In the genomic region with DNA sequence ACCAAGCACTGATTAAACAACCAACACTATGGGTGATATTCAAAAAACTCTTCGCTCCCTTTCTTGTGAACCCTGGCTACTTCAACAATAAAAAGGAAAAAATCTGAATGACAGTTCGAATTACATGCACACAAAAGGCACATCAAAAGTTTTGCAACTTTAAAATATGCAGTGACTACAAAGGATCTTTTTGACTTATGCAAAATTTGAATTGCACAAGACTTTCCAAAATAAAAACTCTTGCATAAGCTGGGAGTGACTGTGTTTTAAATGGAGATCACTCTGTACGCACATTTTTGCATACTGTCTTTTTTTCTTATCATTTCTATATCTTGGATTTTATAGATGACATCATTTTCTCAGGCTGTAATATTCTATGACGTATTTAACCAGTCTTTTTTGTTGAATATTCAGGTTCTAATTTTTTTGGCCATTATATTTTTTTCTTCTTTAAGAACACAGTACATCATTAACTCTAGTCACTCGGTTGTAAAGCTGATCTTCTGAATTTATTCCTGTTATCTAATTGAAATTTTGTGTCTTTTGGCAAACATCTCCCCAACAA, we compare ENCODE assay signal across 23 cellular contexts.
A peak's percentile ranks its signal among the peaks of the same experiment; 100 is the strongest.
DNase-seq lines count a peak whose midpoint lies in the region; ATAC-seq and FAIRE-seq lines count a peak whose summit lies in the region.
"Had no signal": no experiment of that assay in that cellular context is flagged by ENCODE, and none has a peak within 500 bp of the region (broad histone marks: within the 10 kb centered on the region; RNA-seq: fewer than 3 reads in every experiment).

No MANE protein-coding gene starts in this region.

- H3K4me2 ChIP-seq in mesenchymal stem cell (ENCODE audit: low read length, poor library complexity, severe bottlenecking): no peak overlapping the region
- H3K4me2 ChIP-seq: hepatocyte had no signal

- H4K8ac ChIP-seq in mesenchymal stem cell (ENCODE audit: low read length): no peak overlapping the region

- no peaks in the 10 kb centered on the region for H3K36me3 ChIP-seq in mesenchymal stem cell (ENCODE audit: control insufficient read depth in 1 of 2, insufficient read depth in 2 of 2, low read depth in 1 of 2, low read length in 2 of 2)
- H3K36me3 ChIP-seq: BLaER1 treated with 17β-estradiol and CSF1 and Interleukin-3, amounts not matched to agents 10 nM and 100 nM; sigmoid colon had no signal

- DNase-seq in GM03348 (ENCODE audit: low spot score) (peak; percentile 53), NOMO-1 treated with dmso at 0.1 percent for 144 hours (lab: John Stamatoyannopoulos, UW; ENCODE audit: unreplicated experiment) (peak; percentile 51), dedifferentiated amniotic fluid mesenchymal stem cell (ENCODE audit: extremely low spot score) (peak; percentile 69), mesenchymal stem cell (no peak), left colon (no peak), SK-N-DZ (ENCODE audit: low spot score) (no peak), RCC 7860 (ENCODE audit: low spot score) (no peak)
- DNase-seq in activated effector memory CD4-positive, alpha-beta T cell treated with Interleukin-2 at 50 U/mL for 16 hours: no peak
- DNase-seq: activated CD8-positive, alpha-beta T cell treated with anti-CD3 and anti-CD28 coated beads, Interleukin-2, amount 10 ng/mL, durations not matched to agents 7 days and 5 days; amygdala; DMS153; H9; kidney; mucosa of descending colon; NCI-H1694; NCI-H526; sigmoid colon; stimulated activated CD4-positive, alpha-beta T cell treated with anti-CD3 and anti-CD28 coated beads, Interleukin-4, amount 100 ng/mL, for 24 hours; stimulated activated CD8-positive, alpha-beta memory T cell treated with anti-CD3 and anti-CD28 coated beads, Interleukin-4, amount 100 ng/mL, for 48 hours had no signal

- no peak for FAIRE-seq in RCC 7860 (lab: Jason Lieb, UNC)
- FAIRE-seq: kidney had no signal

- H4K91ac ChIP-seq in mesenchymal stem cell (ENCODE audit: low read length): no peak overlapping the region

- intact Hi-C loops in left colon (cut with DNase I, micrococcal nuclease): no loop called here

- no peak overlapping the region for H2BK15ac ChIP-seq in mesenchymal stem cell (ENCODE audit: low read depth, poor library complexity, severe bottlenecking)

- no peak overlapping the region for H2AFZ ChIP-seq in mesenchymal stem cell (ENCODE audit: low read depth, low read length)
- H2AFZ ChIP-seq: hepatocyte had no signal

- H3K4me1 ChIP-seq in mesenchymal stem cell (ENCODE audit: control insufficient read depth, insufficient read depth, low read depth, low read length): peaks cover 5% of the 10 kb centered on the region

- no peak overlapping the region for H3K14ac ChIP-seq in mesenchymal stem cell (ENCODE audit: low read length in 2 of 2)

- H2BK12ac ChIP-seq in mesenchymal stem cell (ENCODE audit: low read length in 2 of 2): no peak overlapping the region

- WGBS in mesenchymal stem cell: 97% methylated on average over 2 of the region's 5 CpGs

- no peak overlapping the region for H3K18ac ChIP-seq in mesenchymal stem cell (ENCODE audit: low read depth in 1 of 2, low read length in 2 of 2)

- H2BK5ac ChIP-seq in mesenchymal stem cell (ENCODE audit: low read depth, low read length, poor library complexity, severe bottlenecking): no peak overlapping the region

- no peak overlapping the region for H3K27ac ChIP-seq in mesenchymal stem cell (ENCODE audit: low read length, poor library complexity, severe bottlenecking)
- H3K27ac ChIP-seq: BLaER1 treated with 17β-estradiol and CSF1 and Interleukin-3, amounts not matched to agents 10 nM and 100 nM; hepatocyte; sigmoid colon; VCaP had no signal

- H3K23ac ChIP-seq in mesenchymal stem cell (ENCODE audit: low read length in 2 of 2): no peak overlapping the region

- H3K27me3 ChIP-seq in mesenchymal stem cell (ENCODE audit: control insufficient read depth in 1 of 2, insufficient read depth in 1 of 2, low read length in 2 of 2): no peaks in the 10 kb centered on the region
- H3K27me3 ChIP-seq: BLaER1 treated with 17β-estradiol and CSF1 and Interleukin-3, amounts not matched to agents 10 nM and 100 nM; hepatocyte; sigmoid colon had no signal

- peak overlapping the region; percentile 63 for H3K9ac ChIP-seq in mesenchymal stem cell (ENCODE audit: low read length)
- H3K9ac ChIP-seq: BLaER1 treated with 17β-estradiol and CSF1 and Interleukin-3, amounts not matched to agents 10 nM and 100 nM had no signal

- H3K4ac ChIP-seq in mesenchymal stem cell (ENCODE audit: low read depth in 1 of 2, low read length in 2 of 2): no peak overlapping the region

- H2BK120ac ChIP-seq in mesenchymal stem cell (ENCODE audit: low read depth, low read length): no peak overlapping the region

- no peak for ATAC-seq in left colon
- ATAC-seq: activated CD8-positive, alpha-beta T cell treated with anti-CD3 and anti-CD28 coated beads, Interleukin-2, amount 10 ng/mL, durations not matched to agents 7 days and 5 days; activated T-helper 17 cell treated with anti-CD3 and anti-CD28 coated beads, Interleukin-2, amount 50 U/mL, for 72 hours; mucosa of descending colon had no signal

- H3K9me3 ChIP-seq in mesenchymal stem cell (ENCODE audit: control insufficient read depth, low read length): no peaks in the 10 kb centered on the region
- H3K9me3 ChIP-seq: mucosa of descending colon, sigmoid colon had no signal

- no peak overlapping the region for H3K4me3 ChIP-seq in mesenchymal stem cell (ENCODE audit: insufficient read depth in 1 of 2, low read depth in 1 of 2, low read length in 2 of 2)
- H3K4me3 ChIP-seq: BLaER1 treated with 17β-estradiol and CSF1 and Interleukin-3, amounts not matched to agents 10 nM and 100 nM; hepatocyte; mucosa of descending colon; sigmoid colon had no signal

- H3K79me1 ChIP-seq in mesenchymal stem cell (replicated peaks; ENCODE audit: low read length, poor library complexity, severe bottlenecking): no peaks in the 10 kb centered on the region

- H2AK5ac ChIP-seq in mesenchymal stem cell (ENCODE audit: low read length, severe bottlenecking): no peak overlapping the region

Comparison
In these comparisons a context has a peak if more than half of its experiments do, and no peak if none do; other contexts are left out.
1. DNase-seq: peak in GM03348 (single experiment), NOMO-1 treated with dmso at 0.1 percent for 144 hours (single experiment) and dedifferentiated amniotic fluid mesenchymal stem cell (single experiment); none in mesenchymal stem cell (single experiment), left colon (0 of 2), SK-N-DZ (single experiment), activated effector memory CD4-positive, alpha-beta T cell treated with Interleukin-2 at 50 U/mL for 16 hours (single experiment) and RCC 7860 (single experiment).